Comparison of ENCODE assay signal across 8 cellular contexts in genomic region chr3:4492240-4493007, GRCh38. TPM values are rescaled to one million over a fixed set of nuclear protein-coding genes. Genes with fewer than 3 reads are reported as not detected.
DNase-seq lines count a peak whose midpoint lies in the region; ATAC-seq and TF ChIP-seq lines count a peak whose summit lies in the region.

No MANE protein-coding gene starts in this region.

- in situ Hi-C loops in gastrocnemius medialis (cut with MboI; ENCODE audit: low sequenced_read_pairs in 4 of 4): no loop called here

- no peak for TF ChIP-seq CTCF in gastrocnemius medialis (IDR thresholded peaks at IDR 0.05 in 4 of 5, conservative IDR thresholded peaks at IDR 0.05 in 1 of 5)

- no peaks in the 10 kb centered on the region for H3K9me3 ChIP-seq in iPS-20b (ENCODE audit: insufficient read depth, low read depth, low read length)
- H3K9me3 ChIP-seq in gastrocnemius medialis: no peaks in the 10 kb centered on the region

- H3K4me1 ChIP-seq in iPS-20b (ENCODE audit: insufficient read depth, low read length) (no peaks in the 10 kb centered on the region), gastrocnemius medialis (peaks cover 16 to 25% of the 10 kb centered on the region in 2 donors)

- H3K27ac ChIP-seq in iPS-20b (ENCODE audit: low read length) (no peak overlapping the region), gastrocnemius medialis (peak overlapping the region; percentile 90 to 97 (median 92))

- intact Hi-C loops in gastrocnemius medialis (cut with DNase I; ENCODE audit: low total_unique reads): loop anchor here (1.0 to 10.0 kb wide), 6 partner anchors 25 to 702 kb away; partner anchors contain the start of genes ARL8B, SETMAR and SUMF1

- TF ChIP-seq POLR2A in gastrocnemius medialis (IDR thresholded peaks at IDR 0.05): no peak

- H3K4me3 ChIP-seq in iPS-20b (ENCODE audit: low read length) (peak overlapping the region; percentile 95), gastrocnemius medialis (peak overlapping the region; percentile 78 to 97 (median 87))

- peak; percentile 70 to 75 for ATAC-seq in gastrocnemius medialis

- no peaks in the 10 kb centered on the region for H3K36me3 ChIP-seq in iPS-20b (ENCODE audit: insufficient read depth, low read depth, low read length)
- H3K36me3 ChIP-seq in gastrocnemius medialis: no peaks in the 10 kb centered on the region

- peak; percentile 13 to 29 for DNase-seq in NCI-H2081 (lab: John Stamatoyannopoulos, UW)
- no peak for DNase-seq in NCI-H2081 treated with DMSO at 0.1 percent for 48 hours (lab: John Stamatoyannopoulos, UW)
- peak; percentile 58 for DNase-seq in LHCN-M2 (ENCODE audit: low read depth)
- DNase-seq in T-helper 9 cell: peak; percentile 39
- DNase-seq in brain pericyte (ENCODE audit: low read depth, low spot score): peak; percentile 34
- DNase-seq in gastrocnemius medialis: peak; percentile 41 to 46
- DNase-seq in NCI-H1436 (lab: John Stamatoyannopoulos, UW): no peak

- peak overlapping the region; percentile 84 for H3K9ac ChIP-seq in iPS-20b (ENCODE audit: low read depth, low read length)

- H3K27me3 ChIP-seq in iPS-20b (ENCODE audit: insufficient read depth, low read length) (peaks cover 45% of the 10 kb centered on the region), gastrocnemius medialis (no peaks in the 10 kb centered on the region)

RNA-seq across cellular contexts. Expression of gene ITPR1, which starts 0.7 kb away (rescaled TPM):
- total RNA-seq in LHCN-M2 (2014; rRNA removed) (27.6 and 36.4 TPM in 2 replicates), gastrocnemius medialis (10 to 100 TPM in 2 of 4 donors, 1 to 10 TPM in 2; 5.5 to 21.7 (median 11.3) TPM)
- polyA plus RNA-seq in LHCN-M2 (2012): 1.8 TPM

RNA-seq across cellular contexts. Expression of gene SUMF1, which starts 25.4 kb away (rescaled TPM):
- total RNA-seq in LHCN-M2 (2014; rRNA removed) (78.2 and 81.4 TPM in 2 replicates), gastrocnemius medialis (1 to 10 TPM; 4.4 to 9.4 (median 7.6) TPM)
- 26.6 TPM for polyA plus RNA-seq in LHCN-M2 (2012)

Comparison
In these comparisons a context has a peak if more than half of its experiments do, and no peak if none do; other contexts are left out.
1. DNase-seq: peak in NCI-H2081 (2 of 2), LHCN-M2 (single experiment), T-helper 9 cell (single experiment), brain pericyte (single experiment) and gastrocnemius medialis (2 of 2); none in NCI-H2081 treated with DMSO at 0.1 percent for 48 hours (single experiment) and NCI-H1436 (single experiment).